ENCODE assay signal across 17 cellular contexts in the genomic region with DNA sequence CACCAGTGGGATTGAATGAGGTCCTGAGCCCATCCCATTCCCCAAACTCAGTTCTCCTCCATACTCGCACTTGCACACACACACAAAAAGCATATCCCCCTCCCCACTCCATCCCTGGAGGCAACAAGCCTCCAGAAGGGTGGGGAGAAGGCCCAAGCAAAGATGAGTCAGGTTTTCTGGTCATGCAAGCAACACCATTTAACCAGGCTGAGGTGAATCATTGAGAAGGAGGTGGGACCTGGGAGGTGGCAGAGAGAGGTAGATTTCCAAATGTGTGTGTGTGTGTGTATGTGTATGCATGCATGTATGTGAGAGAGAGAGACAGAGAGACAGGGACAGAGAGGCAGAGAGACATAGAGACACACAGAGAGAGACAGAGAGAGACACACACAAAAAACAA.
DNase-seq lines count a peak whose midpoint lies in the region; TF ChIP-seq lines count a peak whose summit lies in the region.
"Had no signal": no experiment of that assay in that cellular context is flagged by ENCODE, and none has a peak within 500 bp of the region (broad histone marks: within the 10 kb centered on the region; RNA-seq: fewer than 3 reads in every experiment).

No MANE protein-coding gene starts in this region.

- no peaks in the 10 kb centered on the region for H3K4me1 ChIP-seq in colonic mucosa

- peak; percentile 59 for DNase-seq in AG08395 (ENCODE audit: low spot score)
- peak; percentile 63 for DNase-seq in HK-2 (ENCODE audit: unreplicated experiment)
- peak; percentile 37 for DNase-seq in astrocyte of the hippocampus (ENCODE audit: low read depth, low spot score)
- peak; percentile 37 for DNase-seq in iris pigment epithelial cell (ENCODE audit: low read depth)
- no peak for DNase-seq in cortex of kidney (lab: John Stamatoyannopoulos, UW)
- no peak for DNase-seq in effector CD4-positive, alpha-beta T cell
- DNase-seq in NCI-H748 (lab: John Stamatoyannopoulos, UW; ENCODE audit: unreplicated experiment), result no peak
- DNase-seq in colonic mucosa, result no peak
- DNase-seq: activated CD4-positive, alpha-beta T cell treated with anti-CD3 and anti-CD28 coated beads, Interleukin-2, amount 50 U/mL, for 1 hour; activated T-cell treated with anti-CD3 and anti-CD28 coated beads, Interleukin-2, amount 50 U/mL, for 4 hours; H7; NCI-H2081; NCI-H526; stimulated activated CD4-positive, alpha-beta T cell treated with anti-CD3 and anti-CD28 coated beads, Interleukin-15, amount 100 ng/mL, for 24 hours had no signal

- no peaks in the 10 kb centered on the region for H3K36me3 ChIP-seq in colonic mucosa
- H3K36me3 ChIP-seq: neural progenitor cell, vagina had no signal

- no peaks in the 10 kb centered on the region for H3K9me3 ChIP-seq in colonic mucosa
- H3K9me3 ChIP-seq: vagina had no signal

- no peak for TF ChIP-seq CTCF in colonic mucosa (IDR thresholded peaks at IDR 0.05)

- no peak overlapping the region for H3K4me3 ChIP-seq in colonic mucosa
- H3K4me3 ChIP-seq: neural progenitor cell, PC-9, vagina had no signal

- no peak overlapping the region for H3K9ac ChIP-seq in colonic mucosa (ENCODE audit: low read depth in 2 of 2, low read length in 2 of 2)
- H3K9ac ChIP-seq: neural progenitor cell had no signal

- H3K27me3 ChIP-seq in colonic mucosa, result no peaks in the 10 kb centered on the region
- H3K27me3 ChIP-seq: neural progenitor cell, vagina had no signal

- no peak overlapping the region for H3K27ac ChIP-seq in colonic mucosa
- H3K27ac ChIP-seq: neural progenitor cell, PC-9, vagina had no signal

- intact Hi-C loops in colonic mucosa (cut with DNase I), result no loop called here

Comparison
In these comparisons a context has a peak if more than half of its experiments do, and no peak if none do; other contexts are left out.
1. DNase-seq: peak in AG08395 (single experiment), HK-2 (single experiment), astrocyte of the hippocampus (single experiment) and iris pigment epithelial cell (single experiment); none in cortex of kidney (single experiment), effector CD4-positive, alpha-beta T cell (single experiment), NCI-H748 (single experiment) and colonic mucosa (single experiment).